Comparison of ENCODE assay signal across 8 cellular contexts in the genomic region with DNA sequence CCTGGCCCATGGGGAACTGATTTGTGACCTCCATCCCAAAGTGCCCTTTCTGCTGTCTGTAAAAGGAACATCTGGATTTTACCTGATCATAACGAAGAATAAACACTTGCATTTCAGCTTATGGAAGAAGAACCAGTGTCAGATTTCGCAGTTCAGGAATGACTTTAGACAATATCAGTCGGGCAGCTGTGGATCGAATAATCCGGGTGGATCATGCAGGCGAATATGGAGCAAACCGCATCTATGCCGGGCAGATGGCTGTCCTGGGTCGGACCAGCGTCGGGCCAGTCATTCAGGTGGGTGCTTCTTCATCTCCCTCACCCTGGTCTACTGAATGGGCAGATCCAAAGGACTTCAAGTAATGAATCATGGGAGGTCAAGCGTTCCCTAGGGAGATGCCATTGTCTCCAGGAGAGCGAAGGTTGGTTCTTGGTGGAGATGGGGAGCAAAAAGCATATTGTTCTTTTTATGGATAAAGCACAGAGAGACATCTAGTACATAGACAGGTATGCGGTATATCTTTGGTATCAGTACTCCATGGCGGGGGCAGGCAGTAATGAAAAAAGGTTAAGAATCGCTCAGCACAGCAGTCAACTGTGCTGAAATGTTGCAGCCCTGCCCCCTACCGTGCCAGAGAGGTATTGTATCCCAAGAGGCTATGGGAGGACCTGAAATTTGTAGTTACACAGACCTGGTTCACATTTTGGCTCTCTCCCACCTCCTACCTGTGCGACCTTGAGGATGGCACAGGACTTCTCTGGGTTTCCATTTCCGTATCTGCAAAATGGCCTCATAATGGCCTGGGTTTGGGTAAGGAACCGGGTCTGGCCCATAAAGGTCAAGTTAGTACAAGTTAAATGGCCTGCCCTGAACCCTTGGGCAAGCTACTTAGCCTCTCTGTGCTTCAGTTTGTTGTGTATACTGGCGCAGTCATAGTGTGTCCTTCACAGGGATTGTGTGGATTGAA. TPM values are rescaled to one million over a fixed set of nuclear protein-coding genes. Genes with fewer than 3 reads are reported as not detected.
A peak's percentile ranks its signal among the peaks of the same experiment; 100 is the strongest.
DNase-seq lines count a peak whose midpoint lies in the region; FAIRE-seq and TF ChIP-seq lines count a peak whose summit lies in the region.

No MANE protein-coding gene starts in this region.

- TF ChIP-seq POLR2A in erythroblast (IDR thresholded peaks at IDR 0.05; ENCODE audit: low read length): no peak

- H3K27ac Mint-ChIP-seq in nephron: no peak overlapping the region

- H3K27me3 Mint-ChIP-seq in nephron (ENCODE audit: low read depth): no peaks in the 10 kb centered on the region

- no peaks in the 10 kb centered on the region for H3K9me3 Mint-ChIP-seq in nephron

- peak; percentile 47 to 60 (median 48) for TF ChIP-seq CTCF in nephron (IDR thresholded peaks at IDR 0.05; ENCODE audit: unreplicated experiment in 3 of 3)

- peaks cover 32% of the 10 kb centered on the region for H3K36me3 Mint-ChIP-seq in nephron (ENCODE audit: low read depth)

- no peak overlapping the region for H3K4me3 Mint-ChIP-seq in nephron

- DNase-seq in NK-92 treated with Interleukin-12 subunit alpha and Interleukin-12 subunit beta, amount 100 ng/mL, for 24 hours (lab: John Stamatoyannopoulos, UW): peak; percentile 17
- DNase-seq in NK-92 (lab: John Stamatoyannopoulos, UW; ENCODE audit: unreplicated experiment) (no peak), NCI-H460 (ENCODE audit: extremely low read depth, low read depth) (peak; percentile 65), erythroblast (lab: John Stamatoyannopoulos, UW) (peak; percentile 58 to 75), urothelium cell line (ENCODE audit: low spot score) (peak; percentile 43), NCI-H774 (lab: John Stamatoyannopoulos, UW) (no peak)
- peak; percentile 74 for DNase-seq in activated CD8-positive, alpha-beta memory T cell treated with anti-CD3 and anti-CD28 coated beads for 24 hours

- no peak for FAIRE-seq in urothelium cell line (lab: Jason Lieb, UNC)

- peaks cover 4% of the 10 kb centered on the region for H3K4me1 Mint-ChIP-seq in nephron

RNA-seq across cellular contexts. Expression of a gene that starts 4.7 kb away (rescaled TPM):
- 28.5 and 33.8 TPM in 2 replicates for total RNA-seq in NCI-H460 (2014; rRNA removed; shearing (Covaris generic))
- polyA plus RNA-seq in NCI-H460 (2014; cell fraction: nucleus; rRNA removed): 24.6 and 34.4 TPM in 2 replicates

RNA-seq across cellular contexts. Expression of a gene that starts 41.7 kb away (rescaled TPM):
- 25.7 and 30.0 TPM in 2 replicates for total RNA-seq in NCI-H460 (2014; rRNA removed; shearing (Covaris generic))
- 40.1 and 40.4 TPM in 2 replicates for polyA plus RNA-seq in NCI-H460 (2014; cell fraction: nucleus; rRNA removed)

Comparison
In these comparisons a context has a peak if more than half of its experiments do, and no peak if none do; other contexts are left out.
1. DNase-seq: peak in NK-92 treated with Interleukin-12 subunit alpha and Interleukin-12 subunit beta, amount 100 ng/mL, for 24 hours (single experiment), NCI-H460 (single experiment), activated CD8-positive, alpha-beta memory T cell treated with anti-CD3 and anti-CD28 coated beads for 24 hours (single experiment), erythroblast (2 of 2) and urothelium cell line (single experiment); none in NK-92 (single experiment) and NCI-H774 (single experiment).